Comparison of ENCODE assay signal across 25 cellular contexts in the genomic region with DNA sequence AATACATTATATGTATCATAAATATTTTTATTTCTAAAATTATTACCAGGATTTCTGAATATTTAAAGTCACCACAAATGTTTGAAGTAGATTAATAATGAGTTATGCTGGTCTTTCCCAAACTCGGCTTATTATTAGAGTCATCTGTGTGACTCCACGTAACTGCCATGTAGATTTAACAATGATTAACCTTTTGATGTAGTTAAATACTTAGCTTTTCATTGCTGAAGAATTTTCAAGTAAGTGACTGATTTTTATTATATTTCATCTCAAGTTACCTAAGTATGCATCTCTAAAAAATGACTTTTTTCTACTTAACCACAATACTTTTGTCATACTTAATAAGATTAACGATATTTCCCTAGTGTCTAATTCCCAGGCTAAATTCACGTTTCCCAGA.
"Had no signal": no experiment of that assay in that cellular context is flagged by ENCODE, and none has a peak within 500 bp of the region (broad histone marks: within the 10 kb centered on the region; RNA-seq: fewer than 3 reads in every experiment).

No MANE protein-coding gene starts in this region.

- H3K9me3 ChIP-seq: Peyer's patch had no signal

- H3K4me3 Mint-ChIP-seq: activated CD4-positive, alpha-beta memory T cell treated with anti-CD3 and anti-CD28 coated beads, Interleukin-2, amount 10 ng/mL, durations not matched to agents 7 days and 5 days; activated CD4-positive, alpha-beta T cell treated with anti-CD3 and anti-CD28 coated beads, Interleukin-2, amount 10 ng/mL, durations not matched to agents 7 days and 5 days; activated naive CD4-positive, alpha-beta T cell treated with anti-CD3 and anti-CD28 coated beads, Interleukin-2, amount 10 ng/mL, durations not matched to agents 7 days and 5 days; activated naive CD8-positive, alpha-beta T cell treated with anti-CD3 and anti-CD28 coated beads for 36 hours; activated T-cell treated with anti-CD3 and anti-CD28 coated beads, Interleukin-2, amount 50 U/mL, for 72 hours; T-cell had no signal

- H3K4me3 ChIP-seq: cardiac muscle cell, Peyer's patch, SJSA1 had no signal

- DNase-seq: activated CD4-positive, alpha-beta memory T cell treated with anti-CD3 and anti-CD28 coated beads, Interleukin-2, amount 10 ng/mL, durations not matched to agents 7 days and 5 days; activated CD4-positive, alpha-beta T cell treated with anti-CD3 and anti-CD28 coated beads, Interleukin-2, amount 10 ng/mL, durations not matched to agents 7 days and 5 days; activated CD4-positive, CD25-positive, alpha-beta regulatory T cell; activated gamma-delta T cell treated with Interleukin-2 at 50 U/mL for 16 hours; activated naive CD4-positive, alpha-beta T cell treated with anti-CD3 and anti-CD28 coated beads, Interleukin-2, amount 10 ng/mL, durations not matched to agents 7 days and 5 days; activated naive CD8-positive, alpha-beta T cell treated with anti-CD3 and anti-CD28 coated beads for 36 hours; activated T-cell treated with anti-CD3 and anti-CD28 coated beads for 4 hours; activated T-cell treated with anti-CD3 and anti-CD28 coated beads, Interleukin-2, amount 50 U/mL, for 72 hours; brain microvascular endothelial cell; KG1; NCI-H1092 treated with DMSO at 0.1 percent for 48 hours; NCI-H1417 treated with DMSO at 0.1 percent for 48 hours; NCI-H1694 treated with DMSO at 0.1 percent for 48 hours; NCI-H2029 treated with DMSO at 0.1 percent for 48 hours; NCI-H510A treated with DMSO at 0.1 percent for 48 hours; NCI-H69; NK-92 treated with Interleukin-12 subunit alpha and Interleukin-12 subunit beta, amount 100 ng/mL, for 24 hours; OCI-M1; Peyer's patch; SHP77; T-cell had no signal

- H3K9me3 Mint-ChIP-seq: activated T-cell treated with anti-CD3 and anti-CD28 coated beads, Interleukin-2, amount 50 U/mL, for 72 hours had no signal

- H3K27me3 Mint-ChIP-seq: activated CD4-positive, alpha-beta memory T cell treated with anti-CD3 and anti-CD28 coated beads, Interleukin-2, amount 10 ng/mL, durations not matched to agents 7 days and 5 days; activated CD4-positive, alpha-beta T cell treated with anti-CD3 and anti-CD28 coated beads, Interleukin-2, amount 10 ng/mL, durations not matched to agents 7 days and 5 days; activated naive CD4-positive, alpha-beta T cell treated with anti-CD3 and anti-CD28 coated beads, Interleukin-2, amount 10 ng/mL, durations not matched to agents 7 days and 5 days; activated naive CD8-positive, alpha-beta T cell treated with anti-CD3 and anti-CD28 coated beads for 36 hours; T-cell had no signal

- H3K27me3 ChIP-seq: brain microvascular endothelial cell, cardiac muscle cell, Peyer's patch, SJSA1 had no signal

- H3K27ac ChIP-seq: brain microvascular endothelial cell, cardiac muscle cell, Peyer's patch, SJSA1, VCaP had no signal

- H3K27ac Mint-ChIP-seq: activated CD4-positive, alpha-beta memory T cell treated with anti-CD3 and anti-CD28 coated beads, Interleukin-2, amount 10 ng/mL, durations not matched to agents 7 days and 5 days; activated CD4-positive, alpha-beta T cell treated with anti-CD3 and anti-CD28 coated beads, Interleukin-2, amount 10 ng/mL, durations not matched to agents 7 days and 5 days; activated naive CD4-positive, alpha-beta T cell treated with anti-CD3 and anti-CD28 coated beads, Interleukin-2, amount 10 ng/mL, durations not matched to agents 7 days and 5 days; activated naive CD8-positive, alpha-beta T cell treated with anti-CD3 and anti-CD28 coated beads for 36 hours; activated T-cell treated with anti-CD3 and anti-CD28 coated beads, Interleukin-2, amount 50 U/mL, for 72 hours; activated T-helper 2 cell treated with anti-CD3 and anti-CD28 coated beads, Interferon-gamma antibody, Interleukin-2, Interleukin-4, amounts not matched to agents 10 μg/mL and 5 μg/mL and 100 μg/mL, durations not matched to agents 14 hours and 24 hours and 36 hours; T-cell had no signal

- H3K4me1 ChIP-seq: Peyer's patch had no signal
